1 cellular context compared by ENCODE assay signal in the genomic region with DNA sequence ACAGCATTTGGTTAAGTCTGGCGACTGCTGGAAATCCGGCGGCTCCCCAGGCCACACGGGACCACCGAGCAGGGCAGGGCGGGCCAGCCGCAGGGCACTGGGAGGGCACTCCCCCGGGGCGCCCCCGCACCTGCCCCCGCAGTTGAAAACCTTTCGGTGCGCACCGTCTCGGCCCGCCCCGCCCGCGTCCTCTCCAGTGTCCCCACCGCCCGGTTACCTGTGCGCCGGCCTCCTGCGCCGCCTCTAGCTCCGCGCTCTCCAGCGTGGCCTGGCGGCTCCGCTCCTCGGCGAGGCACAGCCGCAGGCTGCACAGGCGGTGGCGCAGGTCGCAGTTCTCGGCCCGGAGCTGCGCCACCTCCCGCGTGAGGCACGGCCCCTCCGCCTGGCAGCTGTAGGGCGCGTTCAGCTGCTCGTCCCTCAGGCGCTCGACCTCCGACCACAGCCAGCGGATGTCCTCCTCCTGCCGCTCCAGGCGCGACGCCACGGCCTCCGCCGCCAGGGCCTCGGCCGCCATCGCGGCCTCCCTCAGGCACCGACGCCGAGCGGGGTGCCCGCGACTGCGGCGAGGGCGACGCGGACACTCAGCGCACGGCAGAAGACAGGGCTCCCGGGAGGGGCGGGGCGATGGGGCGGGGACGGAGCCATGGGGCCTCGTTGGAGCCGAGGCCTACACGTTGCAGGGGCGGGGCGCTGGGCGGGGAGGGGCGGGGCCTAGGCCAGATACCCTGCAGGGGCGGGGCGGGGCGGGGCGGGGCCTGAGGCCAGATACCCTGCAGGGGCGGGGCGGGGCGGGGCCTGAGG.
TF ChIP-seq lines count a peak whose summit lies in the region.

A gene (minus strand): TSS at position 600 of the 801 bp plus-strand sequence. CDS start 86 bp downstream, at position 514.

TF ChIP-seq in HepG2, 621 proteins besides CTCF, POLR2A, EP300 and RAD21 (continued from another document and continues in another):
- TF ChIP-seq ETV5 (CRISPR knock-in tag; IDR thresholded peaks at IDR 0.05; ENCODE audit: borderline replicate concordance) (peak; percentile 26; the same call in 1 of the 2 replicates), KAT8 (CRISPR knock-in tag; IDR thresholded peaks at IDR 0.05) (peak; percentile 33; the same call in 1 of the 2 replicates), ZNF678 (CRISPR knock-in tag; IDR thresholded peaks at IDR 0.05) (peak; percentile 59; the same call in 1 of the 2 replicates), ZNF180 (CRISPR knock-in tag; IDR thresholded peaks at IDR 0.05; ENCODE audit: borderline replicate concordance, low read depth) (no peak), NFIC (IDR thresholded peaks at IDR 0.05; ENCODE audit: low read length) (no peak), BRD4 (CRISPR knock-in tag; IDR thresholded peaks at IDR 0.05) (peak; percentile 89), ZNF160 (CRISPR knock-in tag; IDR thresholded peaks at IDR 0.05) (peak; percentile 81), CCAR2 (optimal IDR thresholded peaks at IDR 0.05; ENCODE audit: low read depth, low read length) (no peak), JUND (CRISPR knock-in tag; IDR thresholded peaks at IDR 0.05) (no peak), ZEB1 (IDR thresholded peaks at IDR 0.05; ENCODE audit: insufficient replicate concordance, low read depth) (no peak), ZNF101 (CRISPR knock-in tag; IDR thresholded peaks at IDR 0.05; ENCODE audit: borderline replicate concordance, low read depth) (0 out of 2 replicates have a peak, but pooled peaks have one; percentile 68), TCF12 (IDR thresholded peaks at IDR 0.05) (no peak), TCF12 (CRISPR knock-in tag; IDR thresholded peaks at IDR 0.05) (no peak), HDAC2 (CRISPR knock-in tag; IDR thresholded peaks at IDR 0.05) (no peak; the same call in 1 of the 2 replicates), ZNF343 (CRISPR knock-in tag; IDR thresholded peaks at IDR 0.05) (peak; percentile 81; the same call in 1 of the 2 replicates), DR1 (CRISPR knock-in tag; IDR thresholded peaks at IDR 0.05) (peak; percentile 64; the same call in 1 of the 2 replicates), GTF3A (CRISPR knock-in tag; conservative IDR thresholded peaks at IDR 0.05) (no peak), CREB1 (IDR thresholded peaks at IDR 0.05) (no peak), CREB1 (CRISPR knock-in tag; IDR thresholded peaks at IDR 0.05) (no peak), ZNF772 (CRISPR knock-in tag; IDR thresholded peaks at IDR 0.05) (peak; percentile 83; the same call in 1 of the 2 replicates), RBM39 (IDR thresholded peaks at IDR 0.05; ENCODE audit: low read depth, low read length, poor library complexity, severe bottlenecking) (peak; percentile 52), POLR2AphosphoS2 (IDR thresholded peaks at IDR 0.05; ENCODE audit: low read depth, low read length) (no peak), ZFP82 (CRISPR knock-in tag; IDR thresholded peaks at IDR 0.05; ENCODE audit: borderline replicate concordance) (peak; percentile 80; the same call in 1 of the 2 replicates), SALL1 (CRISPR knock-in tag; IDR thresholded peaks at IDR 0.05) (peak; percentile 94)
- TF ChIP-seq, protein P1, sequence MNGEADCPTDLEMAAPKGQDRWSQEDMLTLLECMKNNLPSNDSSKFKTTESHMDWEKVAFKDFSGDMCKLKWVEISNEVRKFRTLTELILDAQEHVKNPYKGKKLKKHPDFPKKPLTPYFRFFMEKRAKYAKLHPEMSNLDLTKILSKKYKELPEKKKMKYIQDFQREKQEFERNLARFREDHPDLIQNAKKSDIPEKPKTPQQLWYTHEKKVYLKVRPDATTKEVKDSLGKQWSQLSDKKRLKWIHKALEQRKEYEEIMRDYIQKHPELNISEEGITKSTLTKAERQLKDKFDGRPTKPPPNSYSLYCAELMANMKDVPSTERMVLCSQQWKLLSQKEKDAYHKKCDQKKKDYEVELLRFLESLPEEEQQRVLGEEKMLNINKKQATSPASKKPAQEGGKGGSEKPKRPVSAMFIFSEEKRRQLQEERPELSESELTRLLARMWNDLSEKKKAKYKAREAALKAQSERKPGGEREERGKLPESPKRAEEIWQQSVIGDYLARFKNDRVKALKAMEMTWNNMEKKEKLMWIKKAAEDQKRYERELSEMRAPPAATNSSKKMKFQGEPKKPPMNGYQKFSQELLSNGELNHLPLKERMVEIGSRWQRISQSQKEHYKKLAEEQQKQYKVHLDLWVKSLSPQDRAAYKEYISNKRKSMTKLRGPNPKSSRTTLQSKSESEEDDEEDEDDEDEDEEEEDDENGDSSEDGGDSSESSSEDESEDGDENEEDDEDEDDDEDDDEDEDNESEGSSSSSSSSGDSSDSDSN (CRISPR knock-in tag; IDR thresholded peaks at IDR 0.05), result peak; percentile 100
- TF ChIP-seq, protein P2, sequence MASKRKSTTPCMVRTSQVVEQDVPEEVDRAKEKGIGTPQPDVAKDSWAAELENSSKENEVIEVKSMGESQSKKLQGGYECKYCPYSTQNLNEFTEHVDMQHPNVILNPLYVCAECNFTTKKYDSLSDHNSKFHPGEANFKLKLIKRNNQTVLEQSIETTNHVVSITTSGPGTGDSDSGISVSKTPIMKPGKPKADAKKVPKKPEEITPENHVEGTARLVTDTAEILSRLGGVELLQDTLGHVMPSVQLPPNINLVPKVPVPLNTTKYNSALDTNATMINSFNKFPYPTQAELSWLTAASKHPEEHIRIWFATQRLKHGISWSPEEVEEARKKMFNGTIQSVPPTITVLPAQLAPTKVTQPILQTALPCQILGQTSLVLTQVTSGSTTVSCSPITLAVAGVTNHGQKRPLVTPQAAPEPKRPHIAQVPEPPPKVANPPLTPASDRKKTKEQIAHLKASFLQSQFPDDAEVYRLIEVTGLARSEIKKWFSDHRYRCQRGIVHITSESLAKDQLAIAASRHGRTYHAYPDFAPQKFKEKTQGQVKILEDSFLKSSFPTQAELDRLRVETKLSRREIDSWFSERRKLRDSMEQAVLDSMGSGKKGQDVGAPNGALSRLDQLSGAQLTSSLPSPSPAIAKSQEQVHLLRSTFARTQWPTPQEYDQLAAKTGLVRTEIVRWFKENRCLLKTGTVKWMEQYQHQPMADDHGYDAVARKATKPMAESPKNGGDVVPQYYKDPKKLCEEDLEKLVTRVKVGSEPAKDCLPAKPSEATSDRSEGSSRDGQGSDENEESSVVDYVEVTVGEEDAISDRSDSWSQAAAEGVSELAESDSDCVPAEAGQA (IDR thresholded peaks at IDR 0.05; ENCODE audit: low read depth), result no peak
- TF ChIP-seq, protein P2 (CRISPR knock-in tag; IDR thresholded peaks at IDR 0.05; ENCODE audit: borderline replicate concordance), result no peak
- TF ChIP-seq, protein P3, sequence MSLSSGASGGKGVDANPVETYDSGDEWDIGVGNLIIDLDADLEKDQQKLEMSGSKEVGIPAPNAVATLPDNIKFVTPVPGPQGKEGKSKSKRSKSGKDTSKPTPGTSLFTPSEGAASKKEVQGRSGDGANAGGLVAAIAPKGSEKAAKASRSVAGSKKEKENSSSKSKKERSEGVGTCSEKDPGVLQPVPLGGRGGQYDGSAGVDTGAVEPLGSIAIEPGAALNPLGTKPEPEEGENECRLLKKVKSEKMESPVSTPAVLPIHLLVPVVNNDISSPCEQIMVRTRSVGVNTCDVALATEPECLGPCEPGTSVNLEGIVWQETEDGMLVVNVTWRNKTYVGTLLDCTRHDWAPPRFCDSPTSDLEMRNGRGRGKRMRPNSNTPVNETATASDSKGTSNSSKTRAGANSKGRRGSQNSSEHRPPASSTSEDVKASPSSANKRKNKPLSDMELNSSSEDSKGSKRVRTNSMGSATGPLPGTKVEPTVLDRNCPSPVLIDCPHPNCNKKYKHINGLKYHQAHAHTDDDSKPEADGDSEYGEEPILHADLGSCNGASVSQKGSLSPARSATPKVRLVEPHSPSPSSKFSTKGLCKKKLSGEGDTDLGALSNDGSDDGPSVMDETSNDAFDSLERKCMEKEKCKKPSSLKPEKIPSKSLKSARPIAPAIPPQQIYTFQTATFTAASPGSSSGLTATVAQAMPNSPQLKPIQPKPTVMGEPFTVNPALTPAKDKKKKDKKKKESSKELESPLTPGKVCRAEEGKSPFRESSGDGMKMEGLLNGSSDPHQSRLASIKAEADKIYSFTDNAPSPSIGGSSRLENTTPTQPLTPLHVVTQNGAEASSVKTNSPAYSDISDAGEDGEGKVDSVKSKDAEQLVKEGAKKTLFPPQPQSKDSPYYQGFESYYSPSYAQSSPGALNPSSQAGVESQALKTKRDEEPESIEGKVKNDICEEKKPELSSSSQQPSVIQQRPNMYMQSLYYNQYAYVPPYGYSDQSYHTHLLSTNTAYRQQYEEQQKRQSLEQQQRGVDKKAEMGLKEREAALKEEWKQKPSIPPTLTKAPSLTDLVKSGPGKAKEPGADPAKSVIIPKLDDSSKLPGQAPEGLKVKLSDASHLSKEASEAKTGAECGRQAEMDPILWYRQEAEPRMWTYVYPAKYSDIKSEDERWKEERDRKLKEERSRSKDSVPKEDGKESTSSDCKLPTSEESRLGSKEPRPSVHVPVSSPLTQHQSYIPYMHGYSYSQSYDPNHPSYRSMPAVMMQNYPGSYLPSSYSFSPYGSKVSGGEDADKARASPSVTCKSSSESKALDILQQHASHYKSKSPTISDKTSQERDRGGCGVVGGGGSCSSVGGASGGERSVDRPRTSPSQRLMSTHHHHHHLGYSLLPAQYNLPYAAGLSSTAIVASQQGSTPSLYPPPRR (CRISPR knock-in tag; IDR thresholded peaks at IDR 0.05; ENCODE audit: borderline replicate concordance), result peak; percentile 54; the same call in 1 of the 2 replicates
- TF ChIP-seq, protein P4, sequence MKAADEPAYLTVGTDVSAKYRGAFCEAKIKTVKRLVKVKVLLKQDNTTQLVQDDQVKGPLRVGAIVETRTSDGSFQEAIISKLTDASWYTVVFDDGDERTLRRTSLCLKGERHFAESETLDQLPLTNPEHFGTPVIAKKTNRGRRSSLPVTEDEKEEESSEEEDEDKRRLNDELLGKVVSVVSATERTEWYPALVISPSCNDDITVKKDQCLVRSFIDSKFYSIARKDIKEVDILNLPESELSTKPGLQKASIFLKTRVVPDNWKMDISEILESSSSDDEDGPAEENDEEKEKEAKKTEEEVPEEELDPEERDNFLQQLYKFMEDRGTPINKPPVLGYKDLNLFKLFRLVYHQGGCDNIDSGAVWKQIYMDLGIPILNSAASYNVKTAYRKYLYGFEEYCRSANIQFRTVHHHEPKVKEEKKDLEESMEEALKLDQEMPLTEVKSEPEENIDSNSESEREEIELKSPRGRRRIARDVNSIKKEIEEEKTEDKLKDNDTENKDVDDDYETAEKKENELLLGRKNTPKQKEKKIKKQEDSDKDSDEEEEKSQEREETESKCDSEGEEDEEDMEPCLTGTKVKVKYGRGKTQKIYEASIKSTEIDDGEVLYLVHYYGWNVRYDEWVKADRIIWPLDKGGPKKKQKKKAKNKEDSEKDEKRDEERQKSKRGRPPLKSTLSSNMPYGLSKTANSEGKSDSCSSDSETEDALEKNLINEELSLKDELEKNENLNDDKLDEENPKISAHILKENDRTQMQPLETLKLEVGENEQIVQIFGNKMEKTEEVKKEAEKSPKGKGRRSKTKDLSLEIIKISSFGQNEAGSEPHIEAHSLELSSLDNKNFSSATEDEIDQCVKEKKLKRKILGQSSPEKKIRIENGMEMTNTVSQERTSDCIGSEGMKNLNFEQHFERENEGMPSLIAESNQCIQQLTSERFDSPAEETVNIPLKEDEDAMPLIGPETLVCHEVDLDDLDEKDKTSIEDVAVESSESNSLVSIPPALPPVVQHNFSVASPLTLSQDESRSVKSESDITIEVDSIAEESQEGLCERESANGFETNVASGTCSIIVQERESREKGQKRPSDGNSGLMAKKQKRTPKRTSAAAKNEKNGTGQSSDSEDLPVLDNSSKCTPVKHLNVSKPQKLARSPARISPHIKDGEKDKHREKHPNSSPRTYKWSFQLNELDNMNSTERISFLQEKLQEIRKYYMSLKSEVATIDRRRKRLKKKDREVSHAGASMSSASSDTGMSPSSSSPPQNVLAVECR (CRISPR knock-in tag; IDR thresholded peaks at IDR 0.05; ENCODE audit: borderline replicate concordance), result peak; percentile 96
- TF ChIP-seq, protein P5, sequence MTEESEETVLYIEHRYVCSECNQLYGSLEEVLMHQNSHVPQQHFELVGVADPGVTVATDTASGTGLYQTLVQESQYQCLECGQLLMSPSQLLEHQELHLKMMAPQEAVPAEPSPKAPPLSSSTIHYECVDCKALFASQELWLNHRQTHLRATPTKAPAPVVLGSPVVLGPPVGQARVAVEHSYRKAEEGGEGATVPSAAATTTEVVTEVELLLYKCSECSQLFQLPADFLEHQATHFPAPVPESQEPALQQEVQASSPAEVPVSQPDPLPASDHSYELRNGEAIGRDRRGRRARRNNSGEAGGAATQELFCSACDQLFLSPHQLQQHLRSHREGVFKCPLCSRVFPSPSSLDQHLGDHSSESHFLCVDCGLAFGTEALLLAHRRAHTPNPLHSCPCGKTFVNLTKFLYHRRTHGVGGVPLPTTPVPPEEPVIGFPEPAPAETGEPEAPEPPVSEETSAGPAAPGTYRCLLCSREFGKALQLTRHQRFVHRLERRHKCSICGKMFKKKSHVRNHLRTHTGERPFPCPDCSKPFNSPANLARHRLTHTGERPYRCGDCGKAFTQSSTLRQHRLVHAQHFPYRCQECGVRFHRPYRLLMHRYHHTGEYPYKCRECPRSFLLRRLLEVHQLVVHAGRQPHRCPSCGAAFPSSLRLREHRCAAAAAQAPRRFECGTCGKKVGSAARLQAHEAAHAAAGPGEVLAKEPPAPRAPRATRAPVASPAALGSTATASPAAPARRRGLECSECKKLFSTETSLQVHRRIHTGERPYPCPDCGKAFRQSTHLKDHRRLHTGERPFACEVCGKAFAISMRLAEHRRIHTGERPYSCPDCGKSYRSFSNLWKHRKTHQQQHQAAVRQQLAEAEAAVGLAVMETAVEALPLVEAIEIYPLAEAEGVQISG (CRISPR knock-in tag; IDR thresholded peaks at IDR 0.05), result peak; percentile 83; the same call in 1 of the 2 replicates
- TF ChIP-seq, protein P6, sequence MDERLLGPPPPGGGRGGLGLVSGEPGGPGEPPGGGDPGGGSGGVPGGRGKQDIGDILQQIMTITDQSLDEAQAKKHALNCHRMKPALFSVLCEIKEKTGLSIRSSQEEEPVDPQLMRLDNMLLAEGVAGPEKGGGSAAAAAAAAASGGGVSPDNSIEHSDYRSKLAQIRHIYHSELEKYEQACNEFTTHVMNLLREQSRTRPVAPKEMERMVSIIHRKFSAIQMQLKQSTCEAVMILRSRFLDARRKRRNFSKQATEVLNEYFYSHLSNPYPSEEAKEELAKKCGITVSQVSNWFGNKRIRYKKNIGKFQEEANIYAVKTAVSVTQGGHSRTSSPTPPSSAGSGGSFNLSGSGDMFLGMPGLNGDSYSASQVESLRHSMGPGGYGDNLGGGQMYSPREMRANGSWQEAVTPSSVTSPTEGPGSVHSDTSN (CRISPR knock-in tag; IDR thresholded peaks at IDR 0.05), result no peak
